15 cellular contexts compared by ENCODE assay signal in the genomic region with DNA sequence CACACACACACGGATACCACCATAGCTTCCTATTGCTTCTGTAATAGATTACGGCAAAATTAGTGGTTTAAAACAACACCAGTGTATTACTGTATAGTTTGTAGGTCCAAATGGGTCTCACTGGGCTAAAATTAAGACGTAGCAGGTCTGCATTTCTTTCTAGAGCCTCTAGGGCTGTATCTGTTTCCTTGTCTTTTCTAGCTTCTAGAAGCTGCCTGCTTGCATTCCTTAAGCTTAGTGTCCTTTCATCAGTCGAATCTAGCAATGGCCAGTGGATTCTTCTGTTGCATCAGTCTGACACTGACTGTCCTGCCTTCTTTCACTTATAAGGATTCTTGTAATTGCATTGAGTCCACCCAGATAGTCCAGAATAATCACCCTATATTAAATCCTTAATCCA.
DNase-seq lines count a peak whose midpoint lies in the region.
"Had no signal": no experiment of that assay in that cellular context is flagged by ENCODE, and none has a peak within 500 bp of the region (broad histone marks: within the 10 kb centered on the region; RNA-seq: fewer than 3 reads in every experiment).

No MANE protein-coding gene starts in this region.

- H3K4me1 ChIP-seq in iPS DF 6.9 (ENCODE audit: control insufficient read depth, insufficient read depth, low read length): no peaks in the 10 kb centered on the region
- no peaks in the 10 kb centered on the region for H3K4me1 ChIP-seq in trophoblast cell (ENCODE audit: control insufficient read depth in 1 of 2, insufficient read depth in 2 of 2, low read length in 2 of 2)
- H3K4me1 ChIP-seq in GM23248 (ENCODE audit: insufficient read depth): no peaks in the 10 kb centered on the region

- H3K9me3 ChIP-seq in iPS DF 6.9 (ENCODE audit: control insufficient read depth, insufficient read depth, low read length) (no peaks in the 10 kb centered on the region), trophoblast cell (ENCODE audit: insufficient read depth, low read depth, low read length) (no peaks in the 10 kb centered on the region), GM23248 (ENCODE audit: low read depth) (no peaks in the 10 kb centered on the region)
- H3K9me3 ChIP-seq: SK-N-SH had no signal

- no peak overlapping the region for H3K23ac ChIP-seq in trophoblast cell (ENCODE audit: low read length)

- no peaks in the 10 kb centered on the region for H3K36me3 ChIP-seq in iPS DF 6.9 (ENCODE audit: control insufficient read depth, insufficient read depth, low read length)
- no peaks in the 10 kb centered on the region for H3K36me3 ChIP-seq in trophoblast cell (ENCODE audit: control insufficient read depth in 1 of 2, insufficient read depth in 2 of 2, low read length in 2 of 2)
- H3K36me3 ChIP-seq in GM23248 (ENCODE audit: low read depth): no peaks in the 10 kb centered on the region

- H2AFZ ChIP-seq in trophoblast cell (ENCODE audit: insufficient read depth, low read length, poor library complexity): no peak overlapping the region
- H2AFZ ChIP-seq in GM23248: no peak overlapping the region

- no peak overlapping the region for H2BK12ac ChIP-seq in trophoblast cell (ENCODE audit: low read length)

- no peak overlapping the region for H2BK120ac ChIP-seq in trophoblast cell (ENCODE audit: insufficient read depth, low read length, poor library complexity)

- no peak overlapping the region for H4K12ac ChIP-seq in trophoblast cell (ENCODE audit: low read depth, low read length)

- no peaks in the 10 kb centered on the region for H3K9me2 ChIP-seq in GM23248 (ENCODE audit: insufficient read depth)
- H3K9me2 ChIP-seq: SK-N-SH had no signal

- H3K18ac ChIP-seq in trophoblast cell (ENCODE audit: low read length): no peak overlapping the region

- in situ Hi-C loops in SK-MEL-5 (cut with HindIII; ENCODE audit: low pct_unique_long_range_greater_than_20kb, low sequenced_read_pairs) (no loop called here), GM23248 (cut with MboI) (no loop called here)

- no peak overlapping the region for H4K8ac ChIP-seq in trophoblast cell (ENCODE audit: low read depth, low read length)

- no peaks in the 10 kb centered on the region for H3K79me2 ChIP-seq in trophoblast cell (ENCODE audit: control insufficient read depth, insufficient read depth, low read length, poor library complexity)
- no peaks in the 10 kb centered on the region for H3K79me2 ChIP-seq in GM23248 (ENCODE audit: insufficient read depth)

- H3K27me3 ChIP-seq in iPS DF 6.9 (ENCODE audit: control insufficient read depth, insufficient read depth, low read length) (no peaks in the 10 kb centered on the region), trophoblast cell (ENCODE audit: insufficient read depth, low read length) (no peaks in the 10 kb centered on the region), GM23248 (replicated peaks; ENCODE audit: insufficient read depth) (no peaks in the 10 kb centered on the region)

- no peaks in the 10 kb centered on the region for H3K79me1 ChIP-seq in trophoblast cell (ENCODE audit: low read length)

- H3K27ac ChIP-seq in iPS DF 6.9 (ENCODE audit: low read length): no peak overlapping the region
- no peak overlapping the region for H3K27ac ChIP-seq in trophoblast cell (ENCODE audit: low read depth, low read length)
- H3K27ac ChIP-seq in GM23248: no peak overlapping the region

- H4K91ac ChIP-seq in trophoblast cell (ENCODE audit: low read depth, low read length): no peak overlapping the region

- no peak overlapping the region for H3K9ac ChIP-seq in trophoblast cell (ENCODE audit: low read length)
- no peak overlapping the region for H3K9ac ChIP-seq in GM23248
- H3K9ac ChIP-seq: SK-N-SH had no signal

- H3K4me2 ChIP-seq in trophoblast cell (ENCODE audit: low read length) (no peak overlapping the region), GM23248 (ENCODE audit: unreplicated experiment) (no peak overlapping the region)
- H3K4me2 ChIP-seq: SK-N-SH had no signal

- no CpG with 5 or more reads among the region's 4 CpGs for WGBS in iPS DF 6.9 (ENCODE audit: insufficient coverage, insufficient read length)
- no CpG with 5 or more reads among the region's 4 CpGs for WGBS in trophoblast cell (ENCODE audit: extremely low coverage, insufficient coverage, insufficient read length)
- WGBS in GM23248 (ENCODE audit: low coverage in 1 of 2, low lambda C conversion rate in 2 of 2, missing lambda C conversion rate in 2 of 2), 2 experiments: 7 to 12% methylated on average over 4 of the region's 4 CpGs

- H3K4me3 ChIP-seq in iPS DF 6.9 (ENCODE audit: low read length): no peak overlapping the region
- H3K4me3 ChIP-seq in trophoblast cell (ENCODE audit: low read depth, low read length): no peak overlapping the region
- H3K4me3 ChIP-seq in GM23248: no peak overlapping the region

- no peaks in the 10 kb centered on the region for H4K20me1 ChIP-seq in GM23248 (ENCODE audit: insufficient read depth)

- no peak overlapping the region for H2AK5ac ChIP-seq in trophoblast cell (ENCODE audit: low read length)

- H3F3A ChIP-seq in GM23248 (ENCODE audit: insufficient read depth): no peaks in the 10 kb centered on the region

- no peak overlapping the region for H3K4ac ChIP-seq in trophoblast cell (ENCODE audit: low read depth, low read length)

- no peak overlapping the region for H2BK5ac ChIP-seq in trophoblast cell (ENCODE audit: low read depth, low read length, poor library complexity)

- H3K14ac ChIP-seq in trophoblast cell (ENCODE audit: low read length): no peak overlapping the region

- DNase-seq in ELR (ENCODE audit: low read depth) (peak; percentile 1), SK-MEL-5 (ENCODE audit: low read depth, low spot score) (peak; percentile 18), iPS DF 6.9 (ENCODE audit: low read depth, low spot score) (peak; percentile 5), trophoblast cell (peak; percentile 4 to 35), GM23248 (no peak)
- DNase-seq in stimulated activated CD4-positive, alpha-beta T cell treated with anti-CD3 and anti-CD28 coated beads, Interleukin-4, amount 100 ng/mL, for 1 hour: no peak
- no peak for DNase-seq in stimulated activated CD4-positive, alpha-beta T cell treated with anti-CD3 and anti-CD28 coated beads, Interleukin-4, amount 100 ng/mL, for 24 hours
- DNase-seq: AML-193, COR-L47, EL, NCI-H1092, NCI-H1694, NCI-H510A treated with DMSO at 0.1 percent for 48 hours, NCI-H82, SK-N-SH had no signal

Comparison
In these comparisons a context has a peak if more than half of its experiments do, and no peak if none do; other contexts are left out.
1. DNase-seq: peak in ELR (single experiment), SK-MEL-5 (single experiment), iPS DF 6.9 (single experiment) and trophoblast cell (2 of 2); none in GM23248 (single experiment), stimulated activated CD4-positive, alpha-beta T cell treated with anti-CD3 and anti-CD28 coated beads, Interleukin-4, amount 100 ng/mL, for 1 hour (single experiment) and stimulated activated CD4-positive, alpha-beta T cell treated with anti-CD3 and anti-CD28 coated beads, Interleukin-4, amount 100 ng/mL, for 24 hours (single experiment).